Comparison of ENCODE assay signal across 10 cellular contexts in the genomic region with DNA sequence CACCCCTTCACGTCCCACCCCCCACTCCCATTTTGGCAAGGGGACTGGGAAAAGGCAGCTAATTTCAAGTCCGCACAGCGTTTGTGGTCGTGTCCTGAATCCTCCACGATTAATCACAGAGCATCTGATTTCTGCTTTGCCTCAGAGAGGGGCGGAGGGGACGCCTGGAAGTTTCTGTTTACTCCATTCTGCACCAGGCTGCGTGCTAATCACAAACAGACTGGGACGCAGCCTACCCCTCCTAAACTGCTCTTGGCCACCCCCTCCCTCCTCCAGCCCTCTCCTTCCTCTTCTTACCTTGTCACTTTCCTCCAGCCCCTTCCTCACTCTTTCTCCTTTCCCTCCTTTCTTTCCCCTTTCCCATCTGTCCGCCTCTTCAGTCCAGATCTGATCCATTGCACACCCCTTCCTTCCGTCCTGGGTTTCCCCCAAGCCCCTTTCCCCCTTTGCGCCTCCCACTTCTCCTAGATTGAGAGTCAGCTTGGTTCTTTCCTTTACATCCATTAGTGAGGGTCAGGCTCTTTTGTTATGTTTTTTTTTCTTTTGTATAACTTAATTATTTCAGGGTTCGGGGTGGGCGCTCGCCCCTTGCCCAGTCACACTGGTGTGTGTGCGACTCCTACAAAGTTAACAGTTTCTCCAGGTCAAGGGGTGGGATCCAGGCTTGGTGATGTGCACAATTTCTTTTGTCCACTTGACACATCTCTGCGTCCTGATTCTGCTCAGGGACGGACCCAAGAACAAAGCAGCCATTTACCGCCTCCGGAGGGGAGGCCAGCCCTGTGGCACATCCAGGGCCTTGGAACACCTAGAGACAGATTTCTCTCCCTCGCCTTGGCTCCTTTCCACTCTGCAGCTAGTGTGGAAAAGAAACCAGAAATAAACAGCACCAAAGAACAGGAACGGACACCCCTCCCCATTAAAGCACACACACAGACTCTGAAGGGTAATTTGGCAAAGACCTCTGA. TPM values are rescaled to one million over a fixed set of nuclear protein-coding genes. Genes with fewer than 3 reads are reported as not detected.
DNase-seq lines count a peak whose midpoint lies in the region; ATAC-seq, FAIRE-seq and TF ChIP-seq lines count a peak whose summit lies in the region.
"Had no signal": no experiment of that assay in that cellular context is flagged by ENCODE, and none has a peak within 500 bp of the region (broad histone marks: within the 10 kb centered on the region; RNA-seq: fewer than 3 reads in every experiment).

No MANE protein-coding gene starts in this region.

- 50% methylated on average over 19 of the region's 22 CpGs for WGBS in hepatocyte (ENCODE audit: low lambda C conversion rate, missing lambda C conversion rate)
- WGBS in small intestine, 3 donors = 35 to 42% (median 36%) methylated on average over 20 to 22 of the region's 22 CpGs

- no peak overlapping the region for H3K27ac ChIP-seq in ascending aorta
- peak overlapping the region; percentile 75 for H3K27ac ChIP-seq in hepatocyte
- peak overlapping the region in 1 of 2 donors; percentile 21 for H3K27ac ChIP-seq in small intestine (ENCODE audit: low read depth in 1 of 2, low read length in 1 of 2)
- H3K27ac ChIP-seq: VCaP had no signal

- peak overlapping the region; percentile 55 for H2AFZ ChIP-seq in hepatocyte

- H3K79me2 ChIP-seq in hepatocyte = no peaks in the 10 kb centered on the region

- no peaks in the 10 kb centered on the region for H3K36me3 ChIP-seq in ascending aorta
- H3K36me3 ChIP-seq in hepatocyte (replicated peaks; ENCODE audit: insufficient read depth, low read depth) = no peaks in the 10 kb centered on the region
- H3K36me3 ChIP-seq in small intestine (ENCODE audit: control insufficient read depth in 2 of 2, insufficient read depth in 2 of 2, low read length in 2 of 2) = no peaks in the 10 kb centered on the region

- H3K4me3 ChIP-seq in ascending aorta (peak overlapping the region; percentile 32 to 53), hepatocyte (peak overlapping the region; percentile 23), small intestine (ENCODE audit: low read depth in 1 of 2, low read length in 2 of 2) (peak overlapping the region in 1 of 2 donors; percentile 23)

- no peaks in the 10 kb centered on the region for H4K20me1 ChIP-seq in hepatocyte (ENCODE audit: insufficient read depth, poor library complexity, severe bottlenecking)

- no peaks in the 10 kb centered on the region for H3K9me3 ChIP-seq in ascending aorta
- no peaks in the 10 kb centered on the region for H3K9me3 ChIP-seq in hepatocyte (ENCODE audit: low read depth)
- H3K9me3 ChIP-seq in small intestine (ENCODE audit: control insufficient read depth, low read depth) = no peaks in the 10 kb centered on the region

- H3K4me1 ChIP-seq in ascending aorta (peaks cover 0 to 7% of the 10 kb centered on the region in 2 donors), hepatocyte (ENCODE audit: insufficient read depth) (peaks cover 31% of the 10 kb centered on the region), small intestine (ENCODE audit: control insufficient read depth in 2 of 2, insufficient read depth in 1 of 2, low read depth in 1 of 2, low read length in 1 of 2) (peaks cover 3 to 6% of the 10 kb centered on the region in 2 donors)

- no peaks in the 10 kb centered on the region for H3K9me2 ChIP-seq in hepatocyte (replicated peaks; ENCODE audit: insufficient read depth)

- DNase-seq in ELF-1 (ENCODE audit: low read depth, low spot score) (peak; percentile 56), ascending aorta (ENCODE audit: low spot score in 2 of 2) (no peak), hepatocyte (ENCODE audit: low spot score) (peak; percentile 57), renal cortical epithelial cell (ENCODE audit: low read depth) (peak; percentile 55), NCI-H146 (lab: John Stamatoyannopoulos, UW) (no peak), small intestine (no peak)
- no peak for DNase-seq in stimulated activated CD4-positive, alpha-beta T cell treated with anti-CD3 and anti-CD28 coated beads, Interleukin-4, amount 100 ng/mL, for 1 hour

- no peak for ATAC-seq in GM19324 (IDR thresholded peaks at IDR 0.05; ENCODE audit: low FRiP score, unreplicated experiment)

- no peak for FAIRE-seq in small intestine (lab: Jason Lieb, UNC)
- FAIRE-seq: GM12892 had no signal

- H3K27me3 ChIP-seq in ascending aorta (no peaks in the 10 kb centered on the region), hepatocyte (no peaks in the 10 kb centered on the region), small intestine (ENCODE audit: control insufficient read depth in 2 of 2, insufficient read depth in 2 of 2, low read length in 2 of 2) (peaks cover 0 to 16% of the 10 kb centered on the region in 2 donors)

- TF ChIP-seq CTCF in ascending aorta (IDR thresholded peaks at IDR 0.05) = no peak
- TF ChIP-seq CTCF in hepatocyte (IDR thresholded peaks at IDR 0.05; ENCODE audit: poor library complexity) = no peak

- H3K4me2 ChIP-seq in hepatocyte = peak overlapping the region; percentile 94

- intact Hi-C loops in ascending aorta (cut with DNase I) = no loop called here

RNA-seq across cellular contexts. Expression of a gene that starts 0.5 kb away (rescaled TPM):
- total RNA-seq in ascending aorta (15.1 TPM), hepatocyte (4.3 and 5.6 TPM in 2 replicates), renal cortical epithelial cell (0.35 and 0.65 TPM in 2 replicates)
- polyA plus RNA-seq in hepatocyte (5.7 and 10.3 TPM in 2 replicates), small intestine (10 to 100 TPM in 1 of 3 donors, 1 to 10 TPM in 1, under 1 TPM in 1; 0.22 to 10.9 (median 1.9) TPM)

RNA-seq across cellular contexts. Expression of a gene that starts 39.5 kb away (rescaled TPM):
- total RNA-seq in ascending aorta (1.2 TPM), hepatocyte (38.5 and 41.0 TPM in 2 replicates), renal cortical epithelial cell (31.3 and 57.4 TPM in 2 replicates)
- polyA plus RNA-seq in hepatocyte (14.6 and 16.1 TPM in 2 replicates), small intestine (1 to 10 TPM; 2.4 to 9.2 (median 8.9) TPM)

Comparison
In these comparisons a context has a peak if more than half of its experiments do, and no peak if none do; other contexts are left out.
1. DNase-seq: peak in ELF-1 (single experiment), hepatocyte (single experiment) and renal cortical epithelial cell (single experiment); none in ascending aorta (0 of 2), NCI-H146 (single experiment), stimulated activated CD4-positive, alpha-beta T cell treated with anti-CD3 and anti-CD28 coated beads, Interleukin-4, amount 100 ng/mL, for 1 hour (single experiment) and small intestine (single experiment).
2. RNA of a gene that starts 39.5 kb away (total RNA-seq): 31.3 to 57.4 TPM in renal cortical epithelial cell and 38.5 to 41.0 TPM in hepatocyte; 1.2 TPM in ascending aorta (single experiment); every median in the first group is over 10 times any median in the second.